In the genomic region with DNA sequence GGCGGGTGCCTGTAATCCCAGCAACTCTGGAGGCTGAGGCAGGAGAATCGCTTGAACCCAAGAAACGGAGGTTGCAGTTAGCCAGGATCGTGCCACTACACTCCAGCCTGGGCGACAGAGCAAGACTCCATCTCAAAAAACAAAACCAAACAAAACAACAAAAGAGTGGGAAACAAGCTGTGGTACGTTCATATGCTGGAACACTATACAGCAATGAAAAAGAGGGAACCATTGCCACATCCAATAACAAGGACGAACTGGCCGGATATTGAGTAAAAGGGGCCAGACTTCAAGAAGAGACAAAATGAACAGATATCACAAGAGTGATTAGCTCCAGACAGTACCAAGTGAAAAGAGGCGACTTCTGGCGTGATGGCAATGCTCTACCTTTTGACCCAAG, we compare ENCODE assay signal across 3 cellular contexts.
TF ChIP-seq lines count a peak whose summit lies in the region.

No MANE protein-coding gene starts in this region.

TF ChIP-seq in SK-N-SH treated with all-trans-retinoic acid at 6 μM for 48 hours, 23 proteins besides CTCF, POLR2A, EP300 and RAD21:
- no peak for TF ChIP-seq PPARA (CRISPR knock-in tag; IDR thresholded peaks at IDR 0.05; ENCODE audit: borderline replicate concordance)
- 0 out of 2 replicates have a peak, but pooled peaks have one; percentile 14 for TF ChIP-seq ZNF8 (CRISPR knock-in tag; IDR thresholded peaks at IDR 0.05)
TF ChIP-seq in SK-N-SH treated with all-trans-retinoic acid at 6 μM for 48 hours: peak in this region for 1.

TF ChIP-seq in SK-N-SH, 30 proteins besides CTCF, POLR2A, EP300 and RAD21:
- TF ChIP-seq FOXJ3 (CRISPR knock-in tag; IDR thresholded peaks at IDR 0.05) (no peak), EZH2phosphoT487 (IDR thresholded peaks at IDR 0.05; ENCODE audit: borderline replicate concordance, low read depth) (no peak), FOXM1 (IDR thresholded peaks at IDR 0.05; ENCODE audit: low read depth) (no peak), TCF12 (IDR thresholded peaks at IDR 0.05) (no peak), POLR2AphosphoS5 (IDR thresholded peaks at IDR 0.05; ENCODE audit: low read depth, low read length) (no peak), MEF2A (IDR thresholded peaks at IDR 0.05; ENCODE audit: borderline replicate concordance, low read depth) (no peak), NRF1 (IDR thresholded peaks at IDR 0.05; ENCODE audit: low read depth, low read length) (no peak), ELF1 (IDR thresholded peaks at IDR 0.05) (no peak), RCOR1 (IDR thresholded peaks at IDR 0.05; ENCODE audit: low read length) (no peak), CHD2 (IDR thresholded peaks at IDR 0.05; ENCODE audit: low read length, partially characterized antibody) (no peak)
- TF ChIP-seq, protein P1, sequence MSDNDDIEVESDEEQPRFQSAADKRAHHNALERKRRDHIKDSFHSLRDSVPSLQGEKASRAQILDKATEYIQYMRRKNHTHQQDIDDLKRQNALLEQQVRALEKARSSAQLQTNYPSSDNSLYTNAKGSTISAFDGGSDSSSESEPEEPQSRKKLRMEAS (IDR thresholded peaks at IDR 0.05; ENCODE audit: low read depth) = no peak
- TF ChIP-seq, protein P2, sequence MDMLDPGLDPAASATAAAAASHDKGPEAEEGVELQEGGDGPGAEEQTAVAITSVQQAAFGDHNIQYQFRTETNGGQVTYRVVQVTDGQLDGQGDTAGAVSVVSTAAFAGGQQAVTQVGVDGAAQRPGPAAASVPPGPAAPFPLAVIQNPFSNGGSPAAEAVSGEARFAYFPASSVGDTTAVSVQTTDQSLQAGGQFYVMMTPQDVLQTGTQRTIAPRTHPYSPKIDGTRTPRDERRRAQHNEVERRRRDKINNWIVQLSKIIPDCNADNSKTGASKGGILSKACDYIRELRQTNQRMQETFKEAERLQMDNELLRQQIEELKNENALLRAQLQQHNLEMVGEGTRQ (IDR thresholded peaks at IDR 0.05; ENCODE audit: borderline replicate concordance, low read depth, low read length) = no peak

TF ChIP-seq in K562, 482 proteins besides CTCF, POLR2A, EP300 and RAD21:
- TF ChIP-seq TGIF2 (CRISPR knock-in tag; IDR thresholded peaks at IDR 0.05) (no peak), KDM1A (IDR thresholded peaks at IDR 0.05) (0 out of 4 replicates have a peak, but pooled peaks of 1 of the 2 experiments have one; percentile 37), BCOR (IDR thresholded peaks at IDR 0.05) (peak; percentile 66), ZBTB17 (CRISPR knock-in tag; IDR thresholded peaks at IDR 0.05) (no peak), RBM25 (IDR thresholded peaks at IDR 0.05; ENCODE audit: low read depth, low read length, severe bottlenecking) (peak; percentile 19), RFX1 (IDR thresholded peaks at IDR 0.05) (no peak), ZNF146 (CRISPR knock-in tag; IDR thresholded peaks at IDR 0.05; ENCODE audit: unreplicated experiment) (peak; percentile 99)
- TF ChIP-seq, protein P3, sequence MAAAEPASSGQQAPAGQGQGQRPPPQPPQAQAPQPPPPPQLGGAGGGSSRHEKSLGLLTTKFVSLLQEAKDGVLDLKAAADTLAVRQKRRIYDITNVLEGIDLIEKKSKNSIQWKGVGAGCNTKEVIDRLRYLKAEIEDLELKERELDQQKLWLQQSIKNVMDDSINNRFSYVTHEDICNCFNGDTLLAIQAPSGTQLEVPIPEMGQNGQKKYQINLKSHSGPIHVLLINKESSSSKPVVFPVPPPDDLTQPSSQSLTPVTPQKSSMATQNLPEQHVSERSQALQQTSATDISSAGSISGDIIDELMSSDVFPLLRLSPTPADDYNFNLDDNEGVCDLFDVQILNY (CRISPR knock-in tag; IDR thresholded peaks at IDR 0.05) = no peak
